In the genomic region with DNA sequence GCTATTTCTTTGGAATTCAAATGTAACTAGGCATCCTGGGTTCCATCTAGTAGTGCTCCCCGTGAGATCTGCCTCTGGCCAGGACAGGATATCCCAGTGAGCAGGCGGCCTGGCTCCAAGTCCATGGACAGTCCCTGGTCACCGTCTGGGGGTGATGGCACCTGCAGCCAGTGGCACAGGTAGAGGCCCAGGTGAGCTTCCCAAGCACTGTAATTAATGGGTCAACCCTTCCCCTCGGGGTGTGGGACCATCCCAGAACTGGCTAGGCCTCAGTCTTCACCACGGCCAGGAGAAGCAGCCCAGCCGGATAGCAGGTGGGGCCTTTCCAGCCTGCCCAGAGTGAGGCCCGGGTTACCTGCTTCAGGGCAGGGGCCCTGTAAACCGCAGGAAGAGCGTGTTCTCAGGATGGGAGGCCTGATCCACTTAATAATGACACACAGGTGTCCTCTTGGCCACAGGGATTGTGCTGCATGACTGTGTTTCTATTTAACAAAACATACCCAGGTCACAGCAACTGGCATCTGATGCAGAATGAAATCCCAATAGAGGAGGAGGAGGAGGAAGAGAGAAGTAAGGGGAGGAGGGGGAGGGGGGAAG, we compare ENCODE assay signal across 2 cellular contexts.
TF ChIP-seq lines count a peak whose summit lies in the region.

No MANE protein-coding gene starts in this region.

TF ChIP-seq in HCT116, 20 proteins besides CTCF, POLR2A, EP300 and RAD21:
- TF ChIP-seq YY1 (IDR thresholded peaks at IDR 0.05; ENCODE audit: extremely low read depth, insufficient replicate concordance, low read depth, low read length) = no peak
- TF ChIP-seq, protein P1, sequence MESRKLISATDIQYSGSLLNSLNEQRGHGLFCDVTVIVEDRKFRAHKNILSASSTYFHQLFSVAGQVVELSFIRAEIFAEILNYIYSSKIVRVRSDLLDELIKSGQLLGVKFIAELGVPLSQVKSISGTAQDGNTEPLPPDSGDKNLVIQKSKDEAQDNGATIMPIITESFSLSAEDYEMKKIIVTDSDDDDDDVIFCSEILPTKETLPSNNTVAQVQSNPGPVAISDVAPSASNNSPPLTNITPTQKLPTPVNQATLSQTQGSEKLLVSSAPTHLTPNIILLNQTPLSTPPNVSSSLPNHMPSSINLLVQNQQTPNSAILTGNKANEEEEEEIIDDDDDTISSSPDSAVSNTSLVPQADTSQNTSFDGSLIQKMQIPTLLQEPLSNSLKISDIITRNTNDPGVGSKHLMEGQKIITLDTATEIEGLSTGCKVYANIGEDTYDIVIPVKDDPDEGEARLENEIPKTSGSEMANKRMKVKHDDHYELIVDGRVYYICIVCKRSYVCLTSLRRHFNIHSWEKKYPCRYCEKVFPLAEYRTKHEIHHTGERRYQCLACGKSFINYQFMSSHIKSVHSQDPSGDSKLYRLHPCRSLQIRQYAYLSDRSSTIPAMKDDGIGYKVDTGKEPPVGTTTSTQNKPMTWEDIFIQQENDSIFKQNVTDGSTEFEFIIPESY (IDR thresholded peaks at IDR 0.05; ENCODE audit: extremely low read depth, insufficient replicate concordance, low read length) = no peak

TF ChIP-seq in H1, 55 proteins besides CTCF, POLR2A, EP300 and RAD21:
- TF ChIP-seq BRCA1 (IDR thresholded peaks at IDR 0.05; ENCODE audit: low read depth, low read length) (no peak), POU5F1 (IDR thresholded peaks at IDR 0.05; ENCODE audit: low read depth, low read length) (no peak), ZNF274 (IDR thresholded peaks at IDR 0.05; ENCODE audit: borderline replicate concordance, extremely low read depth, low read length) (no peak), GTF2F1 (IDR thresholded peaks at IDR 0.05; ENCODE audit: borderline replicate concordance, low read depth, low read length) (no peak), SP4 (IDR thresholded peaks at IDR 0.05; ENCODE audit: low read length) (no peak), CEBPB (IDR thresholded peaks at IDR 0.05; ENCODE audit: low read depth, low read length) (no peak), EZH2 (IDR thresholded peaks at IDR 0.05; ENCODE audit: low read depth, low read length, severe bottlenecking) (no peak), CHD1 (IDR thresholded peaks at IDR 0.05; ENCODE audit: low read depth, low read length) (no peak), RFX5 (IDR thresholded peaks at IDR 0.05; ENCODE audit: borderline replicate concordance, low read depth, low read length) (no peak)
- TF ChIP-seq, protein P2, sequence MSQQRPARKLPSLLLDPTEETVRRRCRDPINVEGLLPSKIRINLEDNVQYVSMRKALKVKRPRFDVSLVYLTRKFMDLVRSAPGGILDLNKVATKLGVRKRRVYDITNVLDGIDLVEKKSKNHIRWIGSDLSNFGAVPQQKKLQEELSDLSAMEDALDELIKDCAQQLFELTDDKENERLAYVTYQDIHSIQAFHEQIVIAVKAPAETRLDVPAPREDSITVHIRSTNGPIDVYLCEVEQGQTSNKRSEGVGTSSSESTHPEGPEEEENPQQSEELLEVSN (IDR thresholded peaks at IDR 0.05) = no peak
- TF ChIP-seq, protein P3, sequence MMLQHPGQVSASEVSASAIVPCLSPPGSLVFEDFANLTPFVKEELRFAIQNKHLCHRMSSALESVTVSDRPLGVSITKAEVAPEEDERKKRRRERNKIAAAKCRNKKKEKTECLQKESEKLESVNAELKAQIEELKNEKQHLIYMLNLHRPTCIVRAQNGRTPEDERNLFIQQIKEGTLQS (IDR thresholded peaks at IDR 0.05; ENCODE audit: insufficient read depth, low read depth, low read length) = no peak
- TF ChIP-seq, protein P4, sequence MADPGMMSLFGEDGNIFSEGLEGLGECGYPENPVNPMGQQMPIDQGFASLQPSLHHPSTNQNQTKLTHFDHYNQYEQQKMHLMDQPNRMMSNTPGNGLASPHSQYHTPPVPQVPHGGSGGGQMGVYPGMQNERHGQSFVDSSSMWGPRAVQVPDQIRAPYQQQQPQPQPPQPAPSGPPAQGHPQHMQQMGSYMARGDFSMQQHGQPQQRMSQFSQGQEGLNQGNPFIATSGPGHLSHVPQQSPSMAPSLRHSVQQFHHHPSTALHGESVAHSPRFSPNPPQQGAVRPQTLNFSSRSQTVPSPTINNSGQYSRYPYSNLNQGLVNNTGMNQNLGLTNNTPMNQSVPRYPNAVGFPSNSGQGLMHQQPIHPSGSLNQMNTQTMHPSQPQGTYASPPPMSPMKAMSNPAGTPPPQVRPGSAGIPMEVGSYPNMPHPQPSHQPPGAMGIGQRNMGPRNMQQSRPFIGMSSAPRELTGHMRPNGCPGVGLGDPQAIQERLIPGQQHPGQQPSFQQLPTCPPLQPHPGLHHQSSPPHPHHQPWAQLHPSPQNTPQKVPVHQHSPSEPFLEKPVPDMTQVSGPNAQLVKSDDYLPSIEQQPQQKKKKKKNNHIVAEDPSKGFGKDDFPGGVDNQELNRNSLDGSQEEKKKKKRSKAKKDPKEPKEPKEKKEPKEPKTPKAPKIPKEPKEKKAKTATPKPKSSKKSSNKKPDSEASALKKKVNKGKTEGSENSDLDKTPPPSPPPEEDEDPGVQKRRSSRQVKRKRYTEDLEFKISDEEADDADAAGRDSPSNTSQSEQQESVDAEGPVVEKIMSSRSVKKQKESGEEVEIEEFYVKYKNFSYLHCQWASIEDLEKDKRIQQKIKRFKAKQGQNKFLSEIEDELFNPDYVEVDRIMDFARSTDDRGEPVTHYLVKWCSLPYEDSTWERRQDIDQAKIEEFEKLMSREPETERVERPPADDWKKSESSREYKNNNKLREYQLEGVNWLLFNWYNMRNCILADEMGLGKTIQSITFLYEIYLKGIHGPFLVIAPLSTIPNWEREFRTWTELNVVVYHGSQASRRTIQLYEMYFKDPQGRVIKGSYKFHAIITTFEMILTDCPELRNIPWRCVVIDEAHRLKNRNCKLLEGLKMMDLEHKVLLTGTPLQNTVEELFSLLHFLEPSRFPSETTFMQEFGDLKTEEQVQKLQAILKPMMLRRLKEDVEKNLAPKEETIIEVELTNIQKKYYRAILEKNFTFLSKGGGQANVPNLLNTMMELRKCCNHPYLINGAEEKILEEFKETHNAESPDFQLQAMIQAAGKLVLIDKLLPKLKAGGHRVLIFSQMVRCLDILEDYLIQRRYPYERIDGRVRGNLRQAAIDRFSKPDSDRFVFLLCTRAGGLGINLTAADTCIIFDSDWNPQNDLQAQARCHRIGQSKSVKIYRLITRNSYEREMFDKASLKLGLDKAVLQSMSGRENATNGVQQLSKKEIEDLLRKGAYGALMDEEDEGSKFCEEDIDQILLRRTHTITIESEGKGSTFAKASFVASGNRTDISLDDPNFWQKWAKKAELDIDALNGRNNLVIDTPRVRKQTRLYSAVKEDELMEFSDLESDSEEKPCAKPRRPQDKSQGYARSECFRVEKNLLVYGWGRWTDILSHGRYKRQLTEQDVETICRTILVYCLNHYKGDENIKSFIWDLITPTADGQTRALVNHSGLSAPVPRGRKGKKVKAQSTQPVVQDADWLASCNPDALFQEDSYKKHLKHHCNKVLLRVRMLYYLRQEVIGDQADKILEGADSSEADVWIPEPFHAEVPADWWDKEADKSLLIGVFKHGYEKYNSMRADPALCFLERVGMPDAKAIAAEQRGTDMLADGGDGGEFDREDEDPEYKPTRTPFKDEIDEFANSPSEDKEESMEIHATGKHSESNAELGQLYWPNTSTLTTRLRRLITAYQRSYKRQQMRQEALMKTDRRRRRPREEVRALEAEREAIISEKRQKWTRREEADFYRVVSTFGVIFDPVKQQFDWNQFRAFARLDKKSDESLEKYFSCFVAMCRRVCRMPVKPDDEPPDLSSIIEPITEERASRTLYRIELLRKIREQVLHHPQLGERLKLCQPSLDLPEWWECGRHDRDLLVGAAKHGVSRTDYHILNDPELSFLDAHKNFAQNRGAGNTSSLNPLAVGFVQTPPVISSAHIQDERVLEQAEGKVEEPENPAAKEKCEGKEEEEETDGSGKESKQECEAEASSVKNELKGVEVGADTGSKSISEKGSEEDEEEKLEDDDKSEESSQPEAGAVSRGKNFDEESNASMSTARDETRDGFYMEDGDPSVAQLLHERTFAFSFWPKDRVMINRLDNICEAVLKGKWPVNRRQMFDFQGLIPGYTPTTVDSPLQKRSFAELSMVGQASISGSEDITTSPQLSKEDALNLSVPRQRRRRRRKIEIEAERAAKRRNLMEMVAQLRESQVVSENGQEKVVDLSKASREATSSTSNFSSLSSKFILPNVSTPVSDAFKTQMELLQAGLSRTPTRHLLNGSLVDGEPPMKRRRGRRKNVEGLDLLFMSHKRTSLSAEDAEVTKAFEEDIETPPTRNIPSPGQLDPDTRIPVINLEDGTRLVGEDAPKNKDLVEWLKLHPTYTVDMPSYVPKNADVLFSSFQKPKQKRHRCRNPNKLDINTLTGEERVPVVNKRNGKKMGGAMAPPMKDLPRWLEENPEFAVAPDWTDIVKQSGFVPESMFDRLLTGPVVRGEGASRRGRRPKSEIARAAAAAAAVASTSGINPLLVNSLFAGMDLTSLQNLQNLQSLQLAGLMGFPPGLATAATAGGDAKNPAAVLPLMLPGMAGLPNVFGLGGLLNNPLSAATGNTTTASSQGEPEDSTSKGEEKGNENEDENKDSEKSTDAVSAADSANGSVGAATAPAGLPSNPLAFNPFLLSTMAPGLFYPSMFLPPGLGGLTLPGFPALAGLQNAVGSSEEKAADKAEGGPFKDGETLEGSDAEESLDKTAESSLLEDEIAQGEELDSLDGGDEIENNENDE (IDR thresholded peaks at IDR 0.05; ENCODE audit: insufficient replicate concordance, low read length) = no peak
